Comparison of ENCODE assay signal across 1 cellular context in the genomic region with DNA sequence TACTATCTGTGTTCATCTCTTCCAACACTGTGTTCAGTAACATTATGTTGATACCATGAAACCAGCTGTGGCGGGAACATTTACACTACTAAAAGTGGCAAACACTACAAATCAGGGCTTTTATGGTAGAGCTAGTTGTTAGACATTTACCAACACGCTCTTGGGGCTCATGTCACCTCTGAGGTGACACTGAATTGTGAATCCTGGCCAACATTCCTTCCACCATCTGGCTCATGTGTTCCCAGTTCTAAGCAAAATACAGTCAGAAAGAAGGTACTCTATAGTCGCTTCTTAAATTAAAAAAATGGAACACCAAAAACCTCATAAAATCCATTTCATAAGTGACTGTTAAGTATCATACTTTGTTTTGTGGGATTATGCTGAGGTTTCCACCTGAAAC.
TF ChIP-seq lines count a peak whose summit lies in the region.

No MANE protein-coding gene starts in this region.

TF ChIP-seq in neural cell, 6 proteins besides CTCF, POLR2A, EP300 and RAD21 (continued from another document):
- no peak for TF ChIP-seq EZH2 (IDR thresholded peaks at IDR 0.05; ENCODE audit: borderline replicate concordance, insufficient read depth, low read length, poor library complexity, severe bottlenecking)
- no peak for TF ChIP-seq TAF1 (IDR thresholded peaks at IDR 0.05; ENCODE audit: low read depth)
- TF ChIP-seq, protein P1, sequence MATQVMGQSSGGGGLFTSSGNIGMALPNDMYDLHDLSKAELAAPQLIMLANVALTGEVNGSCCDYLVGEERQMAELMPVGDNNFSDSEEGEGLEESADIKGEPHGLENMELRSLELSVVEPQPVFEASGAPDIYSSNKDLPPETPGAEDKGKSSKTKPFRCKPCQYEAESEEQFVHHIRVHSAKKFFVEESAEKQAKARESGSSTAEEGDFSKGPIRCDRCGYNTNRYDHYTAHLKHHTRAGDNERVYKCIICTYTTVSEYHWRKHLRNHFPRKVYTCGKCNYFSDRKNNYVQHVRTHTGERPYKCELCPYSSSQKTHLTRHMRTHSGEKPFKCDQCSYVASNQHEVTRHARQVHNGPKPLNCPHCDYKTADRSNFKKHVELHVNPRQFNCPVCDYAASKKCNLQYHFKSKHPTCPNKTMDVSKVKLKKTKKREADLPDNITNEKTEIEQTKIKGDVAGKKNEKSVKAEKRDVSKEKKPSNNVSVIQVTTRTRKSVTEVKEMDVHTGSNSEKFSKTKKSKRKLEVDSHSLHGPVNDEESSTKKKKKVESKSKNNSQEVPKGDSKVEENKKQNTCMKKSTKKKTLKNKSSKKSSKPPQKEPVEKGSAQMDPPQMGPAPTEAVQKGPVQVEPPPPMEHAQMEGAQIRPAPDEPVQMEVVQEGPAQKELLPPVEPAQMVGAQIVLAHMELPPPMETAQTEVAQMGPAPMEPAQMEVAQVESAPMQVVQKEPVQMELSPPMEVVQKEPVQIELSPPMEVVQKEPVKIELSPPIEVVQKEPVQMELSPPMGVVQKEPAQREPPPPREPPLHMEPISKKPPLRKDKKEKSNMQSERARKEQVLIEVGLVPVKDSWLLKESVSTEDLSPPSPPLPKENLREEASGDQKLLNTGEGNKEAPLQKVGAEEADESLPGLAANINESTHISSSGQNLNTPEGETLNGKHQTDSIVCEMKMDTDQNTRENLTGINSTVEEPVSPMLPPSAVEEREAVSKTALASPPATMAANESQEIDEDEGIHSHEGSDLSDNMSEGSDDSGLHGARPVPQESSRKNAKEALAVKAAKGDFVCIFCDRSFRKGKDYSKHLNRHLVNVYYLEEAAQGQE (IDR thresholded peaks at IDR 0.05; ENCODE audit: borderline replicate concordance): no peak
- no peak for TF ChIP-seq MXI1 (conservative IDR thresholded peaks at IDR 0.05; ENCODE audit: poor library complexity, severe bottlenecking)
- no peak for TF ChIP-seq SMC3 (conservative IDR thresholded peaks at IDR 0.05; ENCODE audit: poor library complexity)
